In the genomic region with DNA sequence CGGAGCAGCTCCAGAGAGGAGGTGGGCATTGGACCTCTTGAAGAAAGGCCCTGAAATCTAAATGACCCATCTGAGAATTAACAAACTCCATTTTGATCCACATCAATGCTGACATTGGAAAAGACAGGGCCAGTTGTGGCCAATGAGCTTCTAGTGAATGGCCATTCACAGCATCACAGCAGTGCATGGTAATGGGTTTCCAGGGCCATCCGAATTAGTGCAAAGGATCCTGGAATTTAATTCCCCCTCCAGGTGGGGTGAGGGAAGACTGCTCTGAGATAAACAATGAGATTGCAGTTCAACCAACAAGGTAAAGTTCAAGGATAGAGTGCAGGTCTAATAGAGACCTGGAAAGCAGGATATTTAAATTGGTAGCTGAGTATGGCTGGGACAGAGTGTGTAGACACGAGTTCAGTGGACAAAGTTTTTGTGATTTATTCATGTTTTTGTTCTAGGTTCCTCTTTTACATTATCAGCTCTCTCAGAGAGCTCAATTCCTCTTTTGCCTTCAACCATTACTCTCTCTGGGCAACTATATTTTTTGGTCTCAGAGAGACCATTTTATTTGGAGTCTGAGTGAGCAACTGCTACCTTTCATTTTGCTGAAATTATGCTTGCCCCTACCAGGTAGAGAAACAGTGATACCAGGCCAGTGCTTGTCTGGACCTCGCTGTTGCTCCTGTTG, we compare ENCODE assay signal across 1 cellular context.
TF ChIP-seq lines count a peak whose summit lies in the region.

No MANE protein-coding gene starts in this region.

TF ChIP-seq in SK-N-SH, 30 proteins besides CTCF, POLR2A, EP300 and RAD21 (continued from another document):
- TF ChIP-seq, protein P1, sequence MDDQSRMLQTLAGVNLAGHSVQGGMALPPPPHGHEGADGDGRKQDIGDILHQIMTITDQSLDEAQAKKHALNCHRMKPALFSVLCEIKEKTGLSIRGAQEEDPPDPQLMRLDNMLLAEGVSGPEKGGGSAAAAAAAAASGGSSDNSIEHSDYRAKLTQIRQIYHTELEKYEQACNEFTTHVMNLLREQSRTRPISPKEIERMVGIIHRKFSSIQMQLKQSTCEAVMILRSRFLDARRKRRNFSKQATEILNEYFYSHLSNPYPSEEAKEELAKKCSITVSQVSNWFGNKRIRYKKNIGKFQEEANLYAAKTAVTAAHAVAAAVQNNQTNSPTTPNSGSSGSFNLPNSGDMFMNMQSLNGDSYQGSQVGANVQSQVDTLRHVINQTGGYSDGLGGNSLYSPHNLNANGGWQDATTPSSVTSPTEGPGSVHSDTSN (IDR thresholded peaks at IDR 0.05): no peak
- no peak for TF ChIP-seq TAF1 (IDR thresholded peaks at IDR 0.05; ENCODE audit: borderline replicate concordance, low read depth, low read length)
TF ChIP-seq in SK-N-SH: peak in this region for 0.
